Comparison of ENCODE assay signal across 34 cellular contexts in the genomic region with DNA sequence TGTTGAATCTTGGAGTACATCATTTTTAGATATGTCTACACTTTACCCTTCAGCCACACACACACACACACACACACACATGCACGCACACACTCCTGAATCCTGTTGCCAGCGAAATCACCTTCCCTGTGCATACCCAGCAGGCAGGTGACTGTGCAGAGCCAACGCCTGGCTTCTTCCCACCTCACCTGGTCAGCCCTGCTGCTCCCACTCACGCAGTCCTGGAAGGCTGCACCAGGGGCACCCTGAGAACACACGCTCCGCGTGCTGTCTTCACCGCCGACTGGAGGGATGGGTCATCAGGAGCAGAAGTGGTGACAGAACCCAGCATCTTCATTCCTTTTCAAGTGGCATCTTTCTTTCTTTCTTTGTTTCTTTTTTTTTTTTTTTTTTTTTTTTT.
"Had no signal": no experiment of that assay in that cellular context is flagged by ENCODE, and none has a peak within 500 bp of the region (broad histone marks: within the 10 kb centered on the region; RNA-seq: fewer than 3 reads in every experiment).

No MANE protein-coding gene starts in this region.

- H3K4me3 ChIP-seq: MG63 had no signal

- H3K9ac ChIP-seq: KMS-11 had no signal

- H3K36me3 ChIP-seq: MG63 had no signal

- DNase-seq: Karpas-422, Kasumi-1, MG63, MM.1S, MV-4-11, NCI-H1048, NCI-H1092, NCI-H1092 treated with DMSO at 0.1 percent for 48 hours, NCI-H1105, NCI-H1105 treated with DMSO at 0.1 percent for 48 hours, NCI-H1417, NCI-H1417 treated with DMSO at 0.1 percent for 48 hours, NCI-H1436, NCI-H1436 treated with DMSO at 0.1 percent for 48 hours, NCI-H146, NCI-H1694, NCI-H1694 treated with DMSO at 0.1 percent for 48 hours, NCI-H187, NCI-H187 treated with DMSO at 0.1 percent for 48 hours, NCI-H1930, NCI-H2029, NCI-H2029 treated with DMSO at 0.1 percent for 48 hours, NCI-H2081, NCI-H2081 treated with DMSO at 0.1 percent for 48 hours, NCI-H2107, NCI-H2171, NCI-H2171 treated with DMSO at 0.1 percent for 48 hours, NCI-H2227 treated with DMSO at 0.1 percent for 48 hours, NCI-H226, NCI-H345, NCI-H446, NCI-H446 treated with DMSO at 0.1 percent for 48 hours, NCI-H510A had no signal

- H3K27ac ChIP-seq: KMS-11 had no signal

- H3K9me3 ChIP-seq: MG63 had no signal

- H3K27me3 ChIP-seq: MG63 had no signal
